ENCODE assay signal across 19 cellular contexts in the genomic region with DNA sequence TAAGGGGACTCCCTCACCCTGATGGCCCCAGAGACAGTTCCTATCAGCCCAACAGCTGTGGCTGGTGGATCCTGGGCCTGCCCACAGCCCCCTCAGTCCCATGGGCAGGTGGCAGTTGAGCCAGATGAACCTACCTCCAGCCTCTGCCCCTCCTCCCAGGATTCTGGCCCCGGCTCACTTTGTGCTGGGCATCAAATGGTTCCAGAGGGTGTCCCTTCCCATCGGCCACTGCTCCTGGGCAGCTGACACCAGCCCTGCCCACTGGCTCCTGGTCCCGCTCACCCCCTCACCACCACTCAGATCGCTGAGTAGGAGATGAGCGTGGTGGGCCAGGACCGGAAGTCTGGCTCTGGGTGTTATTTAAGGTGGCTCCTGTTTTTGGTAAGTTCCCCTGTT. TPM values are rescaled to one million over a fixed set of nuclear protein-coding genes. Genes with fewer than 3 reads are reported as not detected.
DNase-seq lines count a peak whose midpoint lies in the region; ATAC-seq lines count a peak whose summit lies in the region.
"Had no signal": no experiment of that assay in that cellular context is flagged by ENCODE, and none has a peak within 500 bp of the region (broad histone marks: within the 10 kb centered on the region; RNA-seq: fewer than 3 reads in every experiment).

No MANE protein-coding gene starts in this region.

- peak overlapping the region; percentile 27 to 82 (median 55) for H3K4me3 Mint-ChIP-seq in immature natural killer cell

- peak; percentile 39 for DNase-seq in Right ventricle myocardium inferior (ENCODE audit: missing footprints)
- DNase-seq in cardiac septum (ENCODE audit: low spot score) = no peak
- peak in 46 of 61 donors; percentile 6 to 71 (median 38) for DNase-seq in caudate nucleus (lab: John Stamatoyannopoulos, UW)
- DNase-seq in immature natural killer cell = peak in 1 of 3 donors; percentile 19
- no peak for DNase-seq in SIG-M5 treated with dmso at 0.1 percent for 504 hours (lab: John Stamatoyannopoulos, UW; ENCODE audit: unreplicated experiment)
- no peak for DNase-seq in NCI-H82 (lab: John Stamatoyannopoulos, UW)
- DNase-seq: activated B cell treated with CpG ODN at 0.5 μM for 24 hours; activated CD8-positive, alpha-beta memory T cell treated with anti-CD3 and anti-CD28 coated beads, Interleukin-2, amount 50 U/mL, for 48 hours; adrenal gland; DMS 273 treated with DMSO at 0.1 percent for 48 hours; MG63; NCI-H2081; NCI-H526 had no signal

- H3K4me1 Mint-ChIP-seq in immature natural killer cell = peaks cover 32 to 50% of the 10 kb centered on the region in 2 donors

- H3K27ac ChIP-seq in caudate nucleus (ENCODE audit: low read depth, low read length) = peak overlapping the region; percentile 41
- H3K27ac ChIP-seq in temporal lobe (ENCODE audit: low read depth, low read length) = peak overlapping the region; percentile 81
- H3K27ac ChIP-seq: adrenal gland had no signal

- H3K27ac Mint-ChIP-seq in immature natural killer cell = peak overlapping the region in 2 of 6 donors; percentile 16 to 31
- H3K27ac Mint-ChIP-seq: activated B cell treated with CpG ODN at 0.5 μM for 24 hours had no signal

- H3K9me3 Mint-ChIP-seq in immature natural killer cell = no peaks in the 10 kb centered on the region

- peak; percentile 17 for ATAC-seq in Right ventricle myocardium inferior
- ATAC-seq in activated CD4-positive, CD25-positive, alpha-beta regulatory T cell treated with anti-CD3 and anti-CD28 coated beads, Interleukin-2, amount 50 U/mL, for 24 hours = no peak
- ATAC-seq: Panc1 had no signal

- peaks cover 2 to 6% (median 6%) of the 10 kb centered on the region in 3 donors for H3K36me3 Mint-ChIP-seq in immature natural killer cell

- intact Hi-C loops in Right ventricle myocardium inferior (cut with DNase I) (loop anchor here (2.0 kb wide), 1 partner anchor 27 kb away; no protein-coding TSS in a partner anchor), cardiac septum (cut with DNase I) (loop anchor here (2.0 kb wide), 1 partner anchor 27 kb away; no protein-coding TSS in a partner anchor)

- peaks cover 7 to 8% (median 8%) of the 10 kb centered on the region in 3 donors for H3K27me3 Mint-ChIP-seq in immature natural killer cell (ENCODE audit: low read depth in 3 of 3)
- H3K27me3 Mint-ChIP-seq: activated B cell treated with CpG ODN at 0.5 μM for 24 hours had no signal

RNA-seq across cellular contexts. Expression of a gene that starts 2.0 kb away (rescaled TPM):
- total RNA-seq in Right ventricle myocardium inferior (39.2 TPM), cardiac septum (17.9 TPM), temporal lobe (6.4 TPM)
- polyA plus RNA-seq in immature natural killer cell = 1 to 10 TPM in 2 of 3 donors, under 1 TPM in 1; 0.15 to 2.0 (median 1.1) TPM

RNA-seq across cellular contexts. Expression of a gene that starts 11.9 kb away (rescaled TPM):
- 747 TPM for total RNA-seq in Right ventricle myocardium inferior
- total RNA-seq in cardiac septum = 575 TPM
- 1,000 to 10,000 TPM in 1 of 3 donors, 100 to 1,000 TPM in 2; 638 to 1,583 (median 956) TPM for polyA plus RNA-seq in immature natural killer cell
- total RNA-seq in temporal lobe = 757 TPM

RNA-seq across cellular contexts. Expression of a gene that starts 58.7 kb away (rescaled TPM):
- total RNA-seq in Right ventricle myocardium inferior (not detected), cardiac septum (not detected), temporal lobe (0.25 TPM)
- under 1 TPM in 1 of 3 donors, not detected in 2; 0.74 TPM for polyA plus RNA-seq in immature natural killer cell
- total RNA-seq: activated B cell treated with CpG ODN at 0.5 μM for 24 hours, epithelial cell of proximal tubule, kidney epithelial cell had no signal
- polyA plus RNA-seq: AG04450 had no signal

Comparison
In these comparisons a context has a peak if more than half of its experiments do, and no peak if none do; other contexts are left out.
1. DNase-seq: peak in Right ventricle myocardium inferior (single experiment) and caudate nucleus (46 of 61); none in cardiac septum (single experiment), SIG-M5 treated with dmso at 0.1 percent for 504 hours (single experiment) and NCI-H82 (single experiment).